Comparison of ENCODE assay signal across 1 cellular context in genomic region chr12:95790025-95790911, GRCh38.
TF ChIP-seq lines count a peak whose summit lies in the region.

NTN4 (minus strand) TSS chr12:95790764; CDS start chr12:95790309, 455 bp downstream.

TF ChIP-seq in HepG2, 621 proteins besides CTCF, POLR2A, EP300 and RAD21 (continued from another document and continues in another):
- TF ChIP-seq STAT6 (CRISPR knock-in tag; IDR thresholded peaks at IDR 0.05; ENCODE audit: borderline replicate concordance), result no peak
- no peak for TF ChIP-seq ZNF615 (CRISPR knock-in tag; IDR thresholded peaks at IDR 0.05; ENCODE audit: borderline replicate concordance)
- TF ChIP-seq KMT2A (CRISPR knock-in tag; IDR thresholded peaks at IDR 0.05), result peak; percentile 25; the same call in 1 of the 2 replicates
- TF ChIP-seq ZC3H13 (CRISPR knock-in tag; IDR thresholded peaks at IDR 0.05), result no peak
- TF ChIP-seq POLR2G (IDR thresholded peaks at IDR 0.05; ENCODE audit: low read depth, low read length), result peak; percentile 50; the same call in 1 of the 2 replicates
- no peak for TF ChIP-seq PCBP2 (optimal IDR thresholded peaks at IDR 0.05; ENCODE audit: low read depth, low read length, poor library complexity, severe bottlenecking)
- no peak for TF ChIP-seq KDM1A (CRISPR knock-in tag; IDR thresholded peaks at IDR 0.05)
- no peak for TF ChIP-seq ZNF75D (CRISPR knock-in tag; IDR thresholded peaks at IDR 0.05; ENCODE audit: borderline replicate concordance)
- peak; percentile 20; the same call in 1 of the 2 replicates for TF ChIP-seq ATF7-NPFF (CRISPR knock-in tag; IDR thresholded peaks at IDR 0.05; ENCODE audit: low read depth)
- TF ChIP-seq ZNF724P (CRISPR knock-in tag; IDR thresholded peaks at IDR 0.05; ENCODE audit: borderline replicate concordance), result no peak
- TF ChIP-seq ZFYVE20 (CRISPR knock-in tag; IDR thresholded peaks at IDR 0.05; ENCODE audit: borderline replicate concordance, low read depth), result no peak
- TF ChIP-seq ZNF549 (CRISPR knock-in tag; IDR thresholded peaks at IDR 0.05), result no peak
- TF ChIP-seq KAT2B (IDR thresholded peaks at IDR 0.05; ENCODE audit: borderline replicate concordance, low read depth, low read length), result no peak
- TF ChIP-seq REPIN1 (CRISPR knock-in tag; IDR thresholded peaks at IDR 0.05; ENCODE audit: borderline replicate concordance, low read depth), result no peak
- TF ChIP-seq PAWR (CRISPR knock-in tag; IDR thresholded peaks at IDR 0.05; ENCODE audit: borderline replicate concordance), result no peak
- TF ChIP-seq PATZ1 (CRISPR knock-in tag; IDR thresholded peaks at IDR 0.05), result peak; percentile 64
- no peak; the same call in 1 of the 2 replicates for TF ChIP-seq ZNF564 (CRISPR knock-in tag; IDR thresholded peaks at IDR 0.05)
- no peak for TF ChIP-seq ZNF879 (CRISPR knock-in tag; IDR thresholded peaks at IDR 0.05)
- no peak for TF ChIP-seq HHEX (CRISPR knock-in tag; IDR thresholded peaks at IDR 0.05)
- no peak for TF ChIP-seq ZBTB25 (CRISPR knock-in tag; IDR thresholded peaks at IDR 0.05)
- TF ChIP-seq LCORL (IDR thresholded peaks at IDR 0.05), result no peak
- TF ChIP-seq LCORL (CRISPR knock-in tag; IDR thresholded peaks at IDR 0.05), result no peak
- TF ChIP-seq SATB2 (CRISPR knock-in tag; IDR thresholded peaks at IDR 0.05), result no peak
- no peak for TF ChIP-seq FOXO4 (CRISPR knock-in tag; conservative IDR thresholded peaks at IDR 0.05)
- no peak for TF ChIP-seq ZNF543 (CRISPR knock-in tag; IDR thresholded peaks at IDR 0.05)
- TF ChIP-seq ZNF547 (CRISPR knock-in tag; IDR thresholded peaks at IDR 0.05), result 0 out of 2 replicates have a peak, but pooled peaks have one; percentile 36
- no peak for TF ChIP-seq RFX3 (CRISPR knock-in tag; IDR thresholded peaks at IDR 0.05)
- no peak for TF ChIP-seq ZNF431 (CRISPR knock-in tag; IDR thresholded peaks at IDR 0.05; ENCODE audit: borderline replicate concordance, low read depth)
- TF ChIP-seq CHCHD3 (CRISPR knock-in tag; IDR thresholded peaks at IDR 0.05), result no peak
- no peak for TF ChIP-seq TFDP2 (CRISPR knock-in tag; IDR thresholded peaks at IDR 0.05)
- no peak for TF ChIP-seq ZNF280D (CRISPR knock-in tag; IDR thresholded peaks at IDR 0.05)
- no peak for TF ChIP-seq MAZ (IDR thresholded peaks at IDR 0.05; ENCODE audit: borderline replicate concordance, low read depth, low read length)
- TF ChIP-seq MAZ (CRISPR knock-in tag; IDR thresholded peaks at IDR 0.05; ENCODE audit: low read depth), result peak; percentile 26; the same call in 1 of the 2 replicates
- no peak for TF ChIP-seq ZNF781 (CRISPR knock-in tag; IDR thresholded peaks at IDR 0.05; ENCODE audit: borderline replicate concordance, not compliant biosample characterization)
- TF ChIP-seq ZNF143 (CRISPR knock-in tag; IDR thresholded peaks at IDR 0.05), result no peak
- no peak for TF ChIP-seq ZNF468 (CRISPR knock-in tag; IDR thresholded peaks at IDR 0.05)
- no peak for TF ChIP-seq TFAP4 (IDR thresholded peaks at IDR 0.05; ENCODE audit: borderline replicate concordance, low read depth)
- no peak for TF ChIP-seq ZNF281 (CRISPR knock-in tag; IDR thresholded peaks at IDR 0.05; ENCODE audit: borderline replicate concordance)
- peak; percentile 78 for TF ChIP-seq AGO2 (optimal IDR thresholded peaks at IDR 0.05; ENCODE audit: low read depth, low read length)
- no peak for TF ChIP-seq TERF1 (CRISPR knock-in tag; IDR thresholded peaks at IDR 0.05)
- peak; percentile 29 for TF ChIP-seq ZFX (CRISPR knock-in tag; IDR thresholded peaks at IDR 0.05; ENCODE audit: low read depth)
- TF ChIP-seq NFIC (IDR thresholded peaks at IDR 0.05; ENCODE audit: low read length), result no peak
- peak; percentile 74 for TF ChIP-seq RBFOX2 (IDR thresholded peaks at IDR 0.05; ENCODE audit: low read depth, low read length)
- TF ChIP-seq ZNF639 (CRISPR knock-in tag; conservative IDR thresholded peaks at IDR 0.05), result no peak
- TF ChIP-seq MXD1 (CRISPR knock-in tag; IDR thresholded peaks at IDR 0.05), result peak; percentile 2; the same call in 1 of the 2 replicates
- TF ChIP-seq YEATS4 (CRISPR knock-in tag; IDR thresholded peaks at IDR 0.05; ENCODE audit: borderline replicate concordance), result 0 out of 2 replicates have a peak, but pooled peaks have one; percentile 28
